Comparison of ENCODE assay signal across 1 cellular context in the genomic region with DNA sequence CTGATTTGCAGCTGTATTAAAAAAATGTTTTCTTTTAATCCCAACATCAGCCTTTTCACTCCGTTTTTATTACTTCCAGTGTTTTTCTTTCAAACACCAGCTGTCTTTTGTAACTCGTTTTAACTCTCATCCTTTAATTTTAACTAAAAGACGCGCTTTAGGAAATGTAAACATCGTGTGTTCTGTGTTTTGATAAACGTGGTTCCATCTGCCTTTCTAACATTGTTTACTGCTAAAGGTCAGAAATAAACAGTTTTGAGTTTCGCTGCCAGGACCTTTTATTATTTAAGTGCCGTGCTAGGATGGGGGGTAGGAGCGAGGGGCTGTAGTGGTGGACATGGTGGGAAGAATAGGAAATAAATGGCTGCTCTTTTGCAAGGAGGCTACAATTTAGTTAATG.
TF ChIP-seq lines count a peak whose summit lies in the region.

No MANE protein-coding gene starts in this region.

TF ChIP-seq in K562, 482 proteins besides CTCF, POLR2A, EP300 and RAD21 (continued from another document and continues in another):
- TF ChIP-seq RBM25 (IDR thresholded peaks at IDR 0.05; ENCODE audit: low read depth, low read length, severe bottlenecking) (no peak), KLF13 (tag; IDR thresholded peaks at IDR 0.05; ENCODE audit: borderline replicate concordance, low read depth) (no peak), ATF1 (CRISPR knock-in tag; IDR thresholded peaks at IDR 0.05) (no peak), ATF1 (tag; IDR thresholded peaks at IDR 0.05) (no peak), KDM4B (IDR thresholded peaks at IDR 0.05; ENCODE audit: borderline replicate concordance in 2 of 2, low read depth in 1 of 2) (no peak), ZSCAN32 (CRISPR knock-in tag; IDR thresholded peaks at IDR 0.05) (no peak), NCOR1 (IDR thresholded peaks at IDR 0.05) (no peak), MBD2 (IDR thresholded peaks at IDR 0.05; ENCODE audit: borderline replicate concordance, low read depth) (no peak), NR2C2 (CRISPR knock-in tag; IDR thresholded peaks at IDR 0.05) (no peak), NR2C2 (tag; IDR thresholded peaks at IDR 0.05) (no peak), RCOR1 (IDR thresholded peaks at IDR 0.05; ENCODE audit: borderline replicate concordance in 1 of 2, low read depth in 2 of 2, low read length in 2 of 2) (no peak), PHB2 (IDR thresholded peaks at IDR 0.05; ENCODE audit: low read depth) (no peak), HOXB6 (CRISPR knock-in tag; IDR thresholded peaks at IDR 0.05; ENCODE audit: borderline replicate concordance) (no peak), FOXK2 (conservative IDR thresholded peaks at IDR 0.05 in 1 of 2, IDR thresholded peaks at IDR 0.05 in 1 of 2; ENCODE audit: low read depth in 2 of 2) (peak in 1 of 2 experiments; percentile 47; a peak in 1 of 4 replicates), ZNF586 (CRISPR knock-in tag; conservative IDR thresholded peaks at IDR 0.05) (no peak), CHD4 (IDR thresholded peaks at IDR 0.05; ENCODE audit: insufficient read depth, insufficient replicate concordance, low read depth, low read length, poor library complexity, severe bottlenecking) (no peak), JUNB (CRISPR knock-in tag; conservative IDR thresholded peaks at IDR 0.05) (no peak), HNRNPK (IDR thresholded peaks at IDR 0.05; ENCODE audit: low read depth, low read length, poor library complexity, severe bottlenecking) (no peak), FOXK1 (CRISPR knock-in tag; IDR thresholded peaks at IDR 0.05; ENCODE audit: borderline replicate concordance) (no peak), NCOA6 (IDR thresholded peaks at IDR 0.05) (0 out of 2 replicates have a peak, but pooled peaks have one; percentile 55), NRF1 (conservative IDR thresholded peaks at IDR 0.05 in 1 of 2, IDR thresholded peaks at IDR 0.05 in 1 of 2) (peak in 1 of 2 experiments; percentile 6; a peak in 1 of 4 replicates), ZNF124 (CRISPR knock-in tag; IDR thresholded peaks at IDR 0.05) (no peak), ARNT (IDR thresholded peaks at IDR 0.05) (no peak; a peak in 1 of 4 replicates), ZNF583 (CRISPR knock-in tag; IDR thresholded peaks at IDR 0.05) (no peak), BCL6 (CRISPR knock-in tag; IDR thresholded peaks at IDR 0.05) (no peak), ZNF444 (CRISPR knock-in tag; IDR thresholded peaks at IDR 0.05) (no peak), ZNF707 (CRISPR knock-in tag; conservative IDR thresholded peaks at IDR 0.05) (no peak), MEF2D (tag; conservative IDR thresholded peaks at IDR 0.05; ENCODE audit: low read depth) (no peak), POLR2H (tag; IDR thresholded peaks at IDR 0.05; ENCODE audit: low read depth) (peak; percentile 7; the same call in 1 of the 2 replicates), ZNF217 (CRISPR knock-in tag; IDR thresholded peaks at IDR 0.05) (no peak), KAT7 (CRISPR knock-in tag; IDR thresholded peaks at IDR 0.05; ENCODE audit: borderline replicate concordance) (0 out of 2 replicates have a peak, but pooled peaks have one; percentile 46), MEF2A (IDR thresholded peaks at IDR 0.05; ENCODE audit: control insufficient read depth, low read depth, low read length) (no peak), PTBP1 (IDR thresholded peaks at IDR 0.05; ENCODE audit: low read depth, low read length) (no peak), TEAD4 (IDR thresholded peaks at IDR 0.05; ENCODE audit: low read length) (no peak), TEAD4 (CRISPR knock-in tag; IDR thresholded peaks at IDR 0.05; ENCODE audit: borderline replicate concordance) (no peak), MED1 (CRISPR knock-in tag; IDR thresholded peaks at IDR 0.05; ENCODE audit: borderline replicate concordance) (no peak), BACH1 (tag; IDR thresholded peaks at IDR 0.05) (0 out of 2 replicates have a peak, but pooled peaks have one; percentile 43), ZNF324 (CRISPR knock-in tag; IDR thresholded peaks at IDR 0.05) (no peak), KLF16 (IDR thresholded peaks at IDR 0.05) (no peak), PML (IDR thresholded peaks at IDR 0.05; ENCODE audit: low read length) (no peak), POU5F1 (IDR thresholded peaks at IDR 0.05; ENCODE audit: borderline replicate concordance, low read depth, low read length, partially characterized antibody) (no peak), LCOR (CRISPR knock-in tag; IDR thresholded peaks at IDR 0.05) (no peak), BRCA1 (IDR thresholded peaks at IDR 0.05) (no peak), BRCA1 (CRISPR knock-in tag; IDR thresholded peaks at IDR 0.05) (no peak), EGR1 (conservative IDR thresholded peaks at IDR 0.05) (no peak), GABPB1 (CRISPR knock-in tag; IDR thresholded peaks at IDR 0.05) (no peak), RBM34 (IDR thresholded peaks at IDR 0.05; ENCODE audit: borderline replicate concordance, insufficient read depth, low read length) (no peak), ZNF197 (CRISPR knock-in tag; IDR thresholded peaks at IDR 0.05; ENCODE audit: low read depth) (no peak), GATAD2A (IDR thresholded peaks at IDR 0.05) (no peak), ZBTB7A (IDR thresholded peaks at IDR 0.05; ENCODE audit: borderline replicate concordance, control insufficient read depth, low read depth, low read length) (no peak), BHLHE40 (IDR thresholded peaks at IDR 0.05; ENCODE audit: low read length) (no peak), FOXA3 (CRISPR knock-in tag; conservative IDR thresholded peaks at IDR 0.05 in 1 of 2, IDR thresholded peaks at IDR 0.05 in 1 of 2) (no peak; a peak in 1 of 4 replicates), ZNF785 (CRISPR knock-in tag; IDR thresholded peaks at IDR 0.05) (no peak), PPARD (CRISPR knock-in tag; IDR thresholded peaks at IDR 0.05) (no peak), TAF7 (tag; IDR thresholded peaks at IDR 0.05) (no peak), SREBF1 (IDR thresholded peaks at IDR 0.05; ENCODE audit: borderline replicate concordance, low read depth, low read length) (no peak), CC2D1A (IDR thresholded peaks at IDR 0.05) (no peak), ZNF24 (IDR thresholded peaks at IDR 0.05) (no peak), CHD1 (IDR thresholded peaks at IDR 0.05; ENCODE audit: low read length) (no peak), THRAP3 (IDR thresholded peaks at IDR 0.05; ENCODE audit: borderline replicate concordance) (no peak), GTF2A2 (tag; IDR thresholded peaks at IDR 0.05) (no peak), SMAD4 (CRISPR knock-in tag; conservative IDR thresholded peaks at IDR 0.05) (no peak), ZBTB1 (CRISPR knock-in tag; IDR thresholded peaks at IDR 0.05; ENCODE audit: borderline replicate concordance, low read depth) (no peak), NFATC3 (IDR thresholded peaks at IDR 0.05) (no peak), ATF7 (IDR thresholded peaks at IDR 0.05) (no peak), RFX1 (IDR thresholded peaks at IDR 0.05) (no peak), ETV1 (tag; conservative IDR thresholded peaks at IDR 0.05; ENCODE audit: low read depth) (no peak), HLTF (IDR thresholded peaks at IDR 0.05) (no peak), CEBPG (CRISPR knock-in tag; IDR thresholded peaks at IDR 0.05) (no peak), CEBPG (tag; conservative IDR thresholded peaks at IDR 0.05 in 1 of 2, IDR thresholded peaks at IDR 0.05 in 1 of 2) (no peak)
- TF ChIP-seq, protein P1, sequence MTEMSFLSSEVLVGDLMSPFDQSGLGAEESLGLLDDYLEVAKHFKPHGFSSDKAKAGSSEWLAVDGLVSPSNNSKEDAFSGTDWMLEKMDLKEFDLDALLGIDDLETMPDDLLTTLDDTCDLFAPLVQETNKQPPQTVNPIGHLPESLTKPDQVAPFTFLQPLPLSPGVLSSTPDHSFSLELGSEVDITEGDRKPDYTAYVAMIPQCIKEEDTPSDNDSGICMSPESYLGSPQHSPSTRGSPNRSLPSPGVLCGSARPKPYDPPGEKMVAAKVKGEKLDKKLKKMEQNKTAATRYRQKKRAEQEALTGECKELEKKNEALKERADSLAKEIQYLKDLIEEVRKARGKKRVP (CRISPR knock-in tag; IDR thresholded peaks at IDR 0.05) = no peak
- TF ChIP-seq, protein P2, sequence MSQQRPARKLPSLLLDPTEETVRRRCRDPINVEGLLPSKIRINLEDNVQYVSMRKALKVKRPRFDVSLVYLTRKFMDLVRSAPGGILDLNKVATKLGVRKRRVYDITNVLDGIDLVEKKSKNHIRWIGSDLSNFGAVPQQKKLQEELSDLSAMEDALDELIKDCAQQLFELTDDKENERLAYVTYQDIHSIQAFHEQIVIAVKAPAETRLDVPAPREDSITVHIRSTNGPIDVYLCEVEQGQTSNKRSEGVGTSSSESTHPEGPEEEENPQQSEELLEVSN (IDR thresholded peaks at IDR 0.05; ENCODE audit: borderline replicate concordance in 1 of 2, extremely low read depth in 1 of 2, insufficient read depth in 1 of 2, insufficient read length in 1 of 2, low read depth in 1 of 2, low read length in 1 of 2, poor library complexity in 1 of 2, severe bottlenecking in 1 of 2) = no peak
- TF ChIP-seq, protein P3, sequence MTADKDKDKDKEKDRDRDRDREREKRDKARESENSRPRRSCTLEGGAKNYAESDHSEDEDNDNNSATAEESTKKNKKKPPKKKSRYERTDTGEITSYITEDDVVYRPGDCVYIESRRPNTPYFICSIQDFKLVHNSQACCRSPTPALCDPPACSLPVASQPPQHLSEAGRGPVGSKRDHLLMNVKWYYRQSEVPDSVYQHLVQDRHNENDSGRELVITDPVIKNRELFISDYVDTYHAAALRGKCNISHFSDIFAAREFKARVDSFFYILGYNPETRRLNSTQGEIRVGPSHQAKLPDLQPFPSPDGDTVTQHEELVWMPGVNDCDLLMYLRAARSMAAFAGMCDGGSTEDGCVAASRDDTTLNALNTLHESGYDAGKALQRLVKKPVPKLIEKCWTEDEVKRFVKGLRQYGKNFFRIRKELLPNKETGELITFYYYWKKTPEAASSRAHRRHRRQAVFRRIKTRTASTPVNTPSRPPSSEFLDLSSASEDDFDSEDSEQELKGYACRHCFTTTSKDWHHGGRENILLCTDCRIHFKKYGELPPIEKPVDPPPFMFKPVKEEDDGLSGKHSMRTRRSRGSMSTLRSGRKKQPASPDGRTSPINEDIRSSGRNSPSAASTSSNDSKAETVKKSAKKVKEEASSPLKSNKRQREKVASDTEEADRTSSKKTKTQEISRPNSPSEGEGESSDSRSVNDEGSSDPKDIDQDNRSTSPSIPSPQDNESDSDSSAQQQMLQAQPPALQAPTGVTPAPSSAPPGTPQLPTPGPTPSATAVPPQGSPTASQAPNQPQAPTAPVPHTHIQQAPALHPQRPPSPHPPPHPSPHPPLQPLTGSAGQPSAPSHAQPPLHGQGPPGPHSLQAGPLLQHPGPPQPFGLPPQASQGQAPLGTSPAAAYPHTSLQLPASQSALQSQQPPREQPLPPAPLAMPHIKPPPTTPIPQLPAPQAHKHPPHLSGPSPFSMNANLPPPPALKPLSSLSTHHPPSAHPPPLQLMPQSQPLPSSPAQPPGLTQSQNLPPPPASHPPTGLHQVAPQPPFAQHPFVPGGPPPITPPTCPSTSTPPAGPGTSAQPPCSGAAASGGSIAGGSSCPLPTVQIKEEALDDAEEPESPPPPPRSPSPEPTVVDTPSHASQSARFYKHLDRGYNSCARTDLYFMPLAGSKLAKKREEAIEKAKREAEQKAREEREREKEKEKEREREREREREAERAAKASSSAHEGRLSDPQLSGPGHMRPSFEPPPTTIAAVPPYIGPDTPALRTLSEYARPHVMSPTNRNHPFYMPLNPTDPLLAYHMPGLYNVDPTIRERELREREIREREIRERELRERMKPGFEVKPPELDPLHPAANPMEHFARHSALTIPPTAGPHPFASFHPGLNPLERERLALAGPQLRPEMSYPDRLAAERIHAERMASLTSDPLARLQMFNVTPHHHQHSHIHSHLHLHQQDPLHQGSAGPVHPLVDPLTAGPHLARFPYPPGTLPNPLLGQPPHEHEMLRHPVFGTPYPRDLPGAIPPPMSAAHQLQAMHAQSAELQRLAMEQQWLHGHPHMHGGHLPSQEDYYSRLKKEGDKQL (CRISPR knock-in tag; IDR thresholded peaks at IDR 0.05; ENCODE audit: borderline replicate concordance) = 0 out of 2 replicates have a peak, but pooled peaks have one; percentile 38
- TF ChIP-seq, protein P4, sequence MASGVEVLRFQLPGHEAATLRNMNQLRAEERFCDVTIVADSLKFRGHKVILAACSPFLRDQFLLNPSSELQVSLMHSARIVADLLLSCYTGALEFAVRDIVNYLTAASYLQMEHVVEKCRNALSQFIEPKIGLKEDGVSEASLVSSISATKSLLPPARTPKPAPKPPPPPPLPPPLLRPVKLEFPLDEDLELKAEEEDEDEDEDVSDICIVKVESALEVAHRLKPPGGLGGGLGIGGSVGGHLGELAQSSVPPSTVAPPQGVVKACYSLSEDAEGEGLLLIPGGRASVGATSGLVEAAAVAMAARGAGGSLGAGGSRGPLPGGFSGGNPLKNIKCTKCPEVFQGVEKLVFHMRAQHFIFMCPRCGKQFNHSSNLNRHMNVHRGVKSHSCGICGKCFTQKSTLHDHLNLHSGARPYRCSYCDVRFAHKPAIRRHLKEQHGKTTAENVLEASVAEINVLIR (CRISPR knock-in tag; IDR thresholded peaks at IDR 0.05) = no peak
- TF ChIP-seq, protein P5, sequence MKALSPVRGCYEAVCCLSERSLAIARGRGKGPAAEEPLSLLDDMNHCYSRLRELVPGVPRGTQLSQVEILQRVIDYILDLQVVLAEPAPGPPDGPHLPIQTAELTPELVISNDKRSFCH (CRISPR knock-in tag; IDR thresholded peaks at IDR 0.05) = no peak
- TF ChIP-seq, protein P5 (tag; IDR thresholded peaks at IDR 0.05) = no peak
- TF ChIP-seq, protein P6, sequence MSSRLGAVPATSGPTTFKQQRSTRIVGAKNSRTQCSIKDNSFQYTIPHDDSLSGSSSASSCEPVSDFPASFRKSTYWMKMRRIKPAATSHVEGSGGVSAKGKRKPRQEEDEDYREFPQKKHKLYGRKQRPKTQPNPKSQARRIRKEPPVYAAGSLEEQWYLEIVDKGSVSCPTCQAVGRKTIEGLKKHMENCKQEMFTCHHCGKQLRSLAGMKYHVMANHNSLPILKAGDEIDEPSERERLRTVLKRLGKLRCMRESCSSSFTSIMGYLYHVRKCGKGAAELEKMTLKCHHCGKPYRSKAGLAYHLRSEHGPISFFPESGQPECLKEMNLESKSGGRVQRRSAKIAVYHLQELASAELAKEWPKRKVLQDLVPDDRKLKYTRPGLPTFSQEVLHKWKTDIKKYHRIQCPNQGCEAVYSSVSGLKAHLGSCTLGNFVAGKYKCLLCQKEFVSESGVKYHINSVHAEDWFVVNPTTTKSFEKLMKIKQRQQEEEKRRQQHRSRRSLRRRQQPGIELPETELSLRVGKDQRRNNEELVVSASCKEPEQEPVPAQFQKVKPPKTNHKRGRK (tag; IDR thresholded peaks at IDR 0.05) = 0 out of 2 replicates have a peak, but pooled peaks have one; percentile 14
- TF ChIP-seq, protein P7, sequence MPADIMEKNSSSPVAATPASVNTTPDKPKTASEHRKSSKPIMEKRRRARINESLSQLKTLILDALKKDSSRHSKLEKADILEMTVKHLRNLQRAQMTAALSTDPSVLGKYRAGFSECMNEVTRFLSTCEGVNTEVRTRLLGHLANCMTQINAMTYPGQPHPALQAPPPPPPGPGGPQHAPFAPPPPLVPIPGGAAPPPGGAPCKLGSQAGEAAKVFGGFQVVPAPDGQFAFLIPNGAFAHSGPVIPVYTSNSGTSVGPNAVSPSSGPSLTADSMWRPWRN (IDR thresholded peaks at IDR 0.05; ENCODE audit: low read depth) = no peak
